8 cellular contexts compared by ENCODE assay signal in the genomic region with DNA sequence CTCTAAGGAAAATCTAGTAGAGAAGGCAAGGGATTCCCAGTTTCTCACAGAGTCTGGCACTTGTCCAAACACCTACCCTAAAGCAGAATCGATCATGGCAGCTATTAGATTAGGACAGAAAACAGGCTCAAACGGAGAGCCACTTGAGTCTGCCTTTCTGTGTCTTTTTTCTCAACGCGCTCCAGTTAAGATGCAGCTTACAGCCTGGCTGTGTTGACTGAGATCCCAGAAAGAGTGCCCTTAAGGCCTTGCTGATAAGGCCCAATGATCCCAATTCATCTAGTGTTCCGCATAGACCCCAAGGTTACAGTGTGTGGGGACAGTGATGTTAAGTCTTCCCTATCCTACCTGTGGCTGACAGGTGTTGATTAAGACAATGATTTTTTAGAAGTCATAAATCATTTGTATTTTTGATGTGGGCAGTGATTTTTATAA. TPM values are rescaled to one million over a fixed set of nuclear protein-coding genes. Genes with fewer than 3 reads are reported as not detected.
DNase-seq lines count a peak whose midpoint lies in the region; ATAC-seq and TF ChIP-seq lines count a peak whose summit lies in the region.

No MANE protein-coding gene starts in this region.

- POLR2A ChIA-PET in activated CD8-positive, alpha-beta T cell treated with anti-CD3 and anti-CD28 coated beads for 36 hours (lab: Charles Lee), result interaction anchor here (1.1 to 2.8 kb wide), 4 partner anchors 10 to 96 kb away, joined by 3 to 11 read pairs (median 5); no protein-coding TSS in a partner anchor

- H3K36me3 Mint-ChIP-seq in activated CD8-positive, alpha-beta T cell treated with anti-CD3 and anti-CD28 coated beads for 36 hours (ENCODE audit: low read depth), result peaks cover 21% of the 10 kb centered on the region

- H3K27ac Mint-ChIP-seq in activated CD8-positive, alpha-beta T cell treated with anti-CD3 and anti-CD28 coated beads for 36 hours, result peak overlapping the region; percentile 96

- no peak for TF ChIP-seq CTCF in activated CD8-positive, alpha-beta T cell treated with anti-CD3 and anti-CD28 coated beads for 36 hours (IDR thresholded peaks at IDR 0.05)
- no peak for TF ChIP-seq CTCF in hepatocyte (IDR thresholded peaks at IDR 0.05; ENCODE audit: poor library complexity)

- peak overlapping the region; percentile 97 for H3K27ac ChIP-seq in hepatocyte
- H3K27ac ChIP-seq in skin epidermis, result peak overlapping the region in 16 of 21 experiments; percentile 86 to 98 (median 94)

- H3K9me3 Mint-ChIP-seq in activated CD8-positive, alpha-beta T cell treated with anti-CD3 and anti-CD28 coated beads for 36 hours, result no peaks in the 10 kb centered on the region

- 11% methylated on average over 5 of the region's 5 CpGs for WGBS in hepatocyte (ENCODE audit: low lambda C conversion rate, missing lambda C conversion rate)

- H3K4me1 Mint-ChIP-seq in activated CD8-positive, alpha-beta T cell treated with anti-CD3 and anti-CD28 coated beads for 36 hours (ENCODE audit: low read depth), result peaks cover 41% of the 10 kb centered on the region

- CTCF ChIA-PET in activated CD8-positive, alpha-beta T cell treated with anti-CD3 and anti-CD28 coated beads for 36 hours (lab: Charles Lee), result interaction anchor here (1.1 kb wide), 1 partner anchor 8 kb away, joined by 3 read pairs; no protein-coding TSS in a partner anchor

- H3K4me3 Mint-ChIP-seq in activated CD8-positive, alpha-beta T cell treated with anti-CD3 and anti-CD28 coated beads for 36 hours, result peak overlapping the region; percentile 90

- no peaks in the 10 kb centered on the region for H3K27me3 Mint-ChIP-seq in activated CD8-positive, alpha-beta T cell treated with anti-CD3 and anti-CD28 coated beads for 36 hours

- DNase-seq in COLO668 (lab: John Stamatoyannopoulos, UW; ENCODE audit: unreplicated experiment) (peak; percentile 34), LHCN-M2 (ENCODE audit: low read depth) (peak; percentile 10), hepatocyte (ENCODE audit: low spot score) (peak; percentile 33), GOT3 (lab: John Stamatoyannopoulos, UW) (no peak), T1000 (lab: John Stamatoyannopoulos, UW) (no peak)
- DNase-seq in activated CD8-positive, alpha-beta T cell treated with anti-CD3 and anti-CD28 coated beads for 36 hours, result peak; percentile 2

- no peaks in the 10 kb centered on the region for H3K27me3 ChIP-seq in hepatocyte

- H3K4me1 ChIP-seq in hepatocyte (ENCODE audit: insufficient read depth), result peaks cover 5% of the 10 kb centered on the region

- H3K36me3 ChIP-seq in hepatocyte (replicated peaks; ENCODE audit: insufficient read depth, low read depth), result no peaks in the 10 kb centered on the region

- no peaks in the 10 kb centered on the region for H3K9me2 ChIP-seq in hepatocyte (replicated peaks; ENCODE audit: insufficient read depth)

- H4K20me1 ChIP-seq in hepatocyte (ENCODE audit: insufficient read depth, poor library complexity, severe bottlenecking), result no peaks in the 10 kb centered on the region

- no peaks in the 10 kb centered on the region for H3K9me3 ChIP-seq in hepatocyte (ENCODE audit: low read depth)

- H2AFZ ChIP-seq in hepatocyte, result peak overlapping the region; percentile 56

- ATAC-seq in activated CD8-positive, alpha-beta T cell treated with anti-CD3 and anti-CD28 coated beads for 36 hours, result no peak
- ATAC-seq in GM18520 (IDR thresholded peaks at IDR 0.05; ENCODE audit: unreplicated experiment), result no peak

- intact Hi-C loops in activated CD8-positive, alpha-beta T cell treated with anti-CD3 and anti-CD28 coated beads for 36 hours (cut with micrococcal nuclease), result loop anchor here (5.0 kb wide), 1 partner anchor 110 kb away; no protein-coding TSS in a partner anchor

- peak overlapping the region; percentile 89 for H3K4me2 ChIP-seq in hepatocyte

- H3K79me2 ChIP-seq in hepatocyte, result peaks cover 51% of the 10 kb centered on the region

- H3K4me3 ChIP-seq in hepatocyte (peak overlapping the region; percentile 47), skin epidermis (peak overlapping the region; percentile 56 to 93 (median 84))

RNA-seq across cellular contexts. Expression of a gene that starts 1.0 kb away (rescaled TPM):
- total RNA-seq in LHCN-M2 (2014; rRNA removed) (76.8 and 94.6 TPM in 2 replicates), hepatocyte (118 and 133 TPM in 2 replicates)
- 13.9 TPM for polyA plus RNA-seq in LHCN-M2 (2012)
- 10 to 100 TPM; 27.1 to 28.8 TPM for total RNA-seq in activated CD8-positive, alpha-beta T cell treated with anti-CD3 and anti-CD28 coated beads for 36 hours
- polyA plus RNA-seq in hepatocyte, result 37.5 and 39.5 TPM in 2 replicates

Comparison
In these comparisons a context has a peak if more than half of its experiments do, and no peak if none do; other contexts are left out.
1. DNase-seq: peak in COLO668 (single experiment), LHCN-M2 (single experiment), activated CD8-positive, alpha-beta T cell treated with anti-CD3 and anti-CD28 coated beads for 36 hours (single experiment) and hepatocyte (single experiment); none in GOT3 (single experiment) and T1000 (single experiment).